Comparison of ENCODE assay signal across 18 cellular contexts in genomic region chr1:216705686-216706085, GRCh38. TPM values are rescaled to one million over a fixed set of nuclear protein-coding genes. Genes with fewer than 3 reads are reported as not detected.
DNase-seq lines count a peak whose midpoint lies in the region; ATAC-seq and TF ChIP-seq lines count a peak whose summit lies in the region.
"Had no signal": no experiment of that assay in that cellular context is flagged by ENCODE, and none has a peak within 500 bp of the region (broad histone marks: within the 10 kb centered on the region; RNA-seq: fewer than 3 reads in every experiment).

No MANE protein-coding gene starts in this region.

- no peaks in the 10 kb centered on the region for H3K36me3 ChIP-seq in SK-N-SH (replicated peaks in 1 of 2; ENCODE audit: control insufficient read depth in 1 of 2, insufficient read depth in 2 of 2, low read length in 1 of 2)

- H2AFZ ChIP-seq in SK-N-SH (ENCODE audit: low read depth) = no peak overlapping the region

- H4K20me1 ChIP-seq in SK-N-SH (ENCODE audit: insufficient read depth) = no peaks in the 10 kb centered on the region

- TF ChIP-seq RAD21 in SK-N-SH (IDR thresholded peaks at IDR 0.05; ENCODE audit: low read length) = no peak; the same call in 1 of the 2 replicates

- ATAC-seq in SK-N-SH treated with all-trans-retinoic acid at 6 μM for 48 hours = no peak
- ATAC-seq: A549; naive thymus-derived CD8-positive, alpha-beta T cell had no signal

- WGBS in SK-N-SH (ENCODE audit: low lambda C conversion rate) = 71% methylated on average over 4 of the region's 4 CpGs

- peak; percentile 19 for DNase-seq in SK-N-SH
- peak; percentile 92 for DNase-seq in NCI-H2171 (lab: John Stamatoyannopoulos, UW)
- peak; percentile 88 to 94 for DNase-seq in SHP77 (lab: John Stamatoyannopoulos, UW)
- peak; percentile 45 for DNase-seq in ureter (ENCODE audit: low spot score)
- DNase-seq in kidney tubule cell (ENCODE audit: low spot score) = no peak
- DNase-seq in activated effector memory CD4-positive, alpha-beta T cell treated with Interleukin-2 at 50 U/mL for 16 hours = no peak
- DNase-seq in germinal center (ENCODE audit: low spot score) = no peak
- DNase-seq: activated CD4-positive, CD25-positive, alpha-beta regulatory T cell; activated CD8-positive, alpha-beta memory T cell treated with anti-CD3 and anti-CD28 coated beads, Interleukin-2, amount 50 U/mL, for 4 hours; activated naive CD4-positive, alpha-beta T cell treated with Interleukin-2 at 50 U/mL for 16 hours; CD4-positive, alpha-beta T cell; KG1; naive thymus-derived CD8-positive, alpha-beta T cell; NCI-H187 treated with DMSO at 0.1 percent for 48 hours had no signal

- H3K9me2 ChIP-seq in SK-N-SH = no peaks in the 10 kb centered on the region

- H3K79me2 ChIP-seq in SK-N-SH (ENCODE audit: insufficient read depth) = no peaks in the 10 kb centered on the region

- no peaks in the 10 kb centered on the region for H3K27me3 ChIP-seq in SK-N-SH (ENCODE audit: insufficient read depth)

- no peak for TF ChIP-seq CTCF in SK-N-SH (IDR thresholded peaks at IDR 0.05)

- POLR2A ChIA-PET in SK-N-SH (lab: Yijun Ruan, JAX) = interaction anchor here (0.7 kb wide), 1 partner anchor 684 kb away, joined by 3 read pairs; no protein-coding TSS in a partner anchor

- H3K4me1 ChIP-seq in SK-N-SH (ENCODE audit: control insufficient read depth in 1 of 2, insufficient read depth in 2 of 2, low read depth in 1 of 2, low read length in 1 of 2) = peaks cover 0 to 17% of the 10 kb centered on the region in 2 experiments; a peak in 2 of 4 replicates
- H3K4me1 ChIP-seq: A549 had no signal

- H3K27ac ChIP-seq in SK-N-SH (ENCODE audit: low read depth in 2 of 2, low read length in 1 of 2) = no peak overlapping the region; a peak in 1 of 4 replicates
- H3K27ac ChIP-seq: A549 had no signal

- CTCF ChIA-PET in SK-N-SH (lab: Yijun Ruan, JAX) = interaction anchor here (1.1 to 1.8 kb wide), 3 partner anchors 12 to 104 kb away, joined by 3 to 4 read pairs (median 4); no protein-coding TSS in a partner anchor

- H3K9ac ChIP-seq in SK-N-SH = no peak overlapping the region

- no peaks in the 10 kb centered on the region for H3K9me3 ChIP-seq in SK-N-SH
- H3K9me3 ChIP-seq: A549 had no signal

- no peak for TF ChIP-seq EP300 in SK-N-SH (IDR thresholded peaks at IDR 0.05; ENCODE audit: borderline replicate concordance in 1 of 2, low read depth in 1 of 2, low read length in 1 of 2)

- H3F3A ChIP-seq in SK-N-SH (replicated peaks; ENCODE audit: insufficient read depth) = no peaks in the 10 kb centered on the region

- H3K4me2 ChIP-seq in SK-N-SH = no peak overlapping the region
- H3K4me2 ChIP-seq: A549 had no signal

- H3K4me3 ChIP-seq in SK-N-SH (ENCODE audit: low read depth in 2 of 2, low read length in 1 of 2) = no peak overlapping the region
- H3K4me3 ChIP-seq: A549, lung had no signal

TF ChIP-seq in SK-N-SH, 30 proteins besides CTCF, POLR2A, EP300 and RAD21 (continues in another document):
- TF ChIP-seq JUND (IDR thresholded peaks at IDR 0.05) = no peak
- TF ChIP-seq, protein P1, sequence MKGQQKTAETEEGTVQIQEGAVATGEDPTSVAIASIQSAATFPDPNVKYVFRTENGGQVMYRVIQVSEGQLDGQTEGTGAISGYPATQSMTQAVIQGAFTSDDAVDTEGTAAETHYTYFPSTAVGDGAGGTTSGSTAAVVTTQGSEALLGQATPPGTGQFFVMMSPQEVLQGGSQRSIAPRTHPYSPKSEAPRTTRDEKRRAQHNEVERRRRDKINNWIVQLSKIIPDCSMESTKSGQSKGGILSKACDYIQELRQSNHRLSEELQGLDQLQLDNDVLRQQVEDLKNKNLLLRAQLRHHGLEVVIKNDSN (IDR thresholded peaks at IDR 0.05; ENCODE audit: borderline replicate concordance, low read depth) = no peak
- TF ChIP-seq GABPA (IDR thresholded peaks at IDR 0.05; ENCODE audit: low read depth) = no peak
- no peak for TF ChIP-seq EZH2phosphoT487 (IDR thresholded peaks at IDR 0.05; ENCODE audit: borderline replicate concordance, low read depth)
- no peak for TF ChIP-seq ELF1 (IDR thresholded peaks at IDR 0.05)
- TF ChIP-seq POLR2AphosphoS5 (IDR thresholded peaks at IDR 0.05; ENCODE audit: low read depth, low read length) = no peak
- TF ChIP-seq, protein P2, sequence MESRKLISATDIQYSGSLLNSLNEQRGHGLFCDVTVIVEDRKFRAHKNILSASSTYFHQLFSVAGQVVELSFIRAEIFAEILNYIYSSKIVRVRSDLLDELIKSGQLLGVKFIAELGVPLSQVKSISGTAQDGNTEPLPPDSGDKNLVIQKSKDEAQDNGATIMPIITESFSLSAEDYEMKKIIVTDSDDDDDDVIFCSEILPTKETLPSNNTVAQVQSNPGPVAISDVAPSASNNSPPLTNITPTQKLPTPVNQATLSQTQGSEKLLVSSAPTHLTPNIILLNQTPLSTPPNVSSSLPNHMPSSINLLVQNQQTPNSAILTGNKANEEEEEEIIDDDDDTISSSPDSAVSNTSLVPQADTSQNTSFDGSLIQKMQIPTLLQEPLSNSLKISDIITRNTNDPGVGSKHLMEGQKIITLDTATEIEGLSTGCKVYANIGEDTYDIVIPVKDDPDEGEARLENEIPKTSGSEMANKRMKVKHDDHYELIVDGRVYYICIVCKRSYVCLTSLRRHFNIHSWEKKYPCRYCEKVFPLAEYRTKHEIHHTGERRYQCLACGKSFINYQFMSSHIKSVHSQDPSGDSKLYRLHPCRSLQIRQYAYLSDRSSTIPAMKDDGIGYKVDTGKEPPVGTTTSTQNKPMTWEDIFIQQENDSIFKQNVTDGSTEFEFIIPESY (IDR thresholded peaks at IDR 0.05; ENCODE audit: borderline replicate concordance, low read depth) = no peak
- no peak for TF ChIP-seq RFX5 (IDR thresholded peaks at IDR 0.05; ENCODE audit: low read length)

TF ChIP-seq in SK-N-SH treated with all-trans-retinoic acid at 6 μM for 48 hours, 23 proteins besides CTCF, POLR2A, EP300 and RAD21:
- TF ChIP-seq CSDC2 (CRISPR knock-in tag; IDR thresholded peaks at IDR 0.05) (no peak), TOX (CRISPR knock-in tag; IDR thresholded peaks at IDR 0.05; ENCODE audit: borderline replicate concordance) (no peak), GLIS3 (CRISPR knock-in tag; IDR thresholded peaks at IDR 0.05) (no peak), ISL1 (CRISPR knock-in tag; IDR thresholded peaks at IDR 0.05) (no peak), ZNF8 (CRISPR knock-in tag; IDR thresholded peaks at IDR 0.05) (no peak), TSHZ2 (CRISPR knock-in tag; IDR thresholded peaks at IDR 0.05) (no peak)
- TF ChIP-seq, protein P3, sequence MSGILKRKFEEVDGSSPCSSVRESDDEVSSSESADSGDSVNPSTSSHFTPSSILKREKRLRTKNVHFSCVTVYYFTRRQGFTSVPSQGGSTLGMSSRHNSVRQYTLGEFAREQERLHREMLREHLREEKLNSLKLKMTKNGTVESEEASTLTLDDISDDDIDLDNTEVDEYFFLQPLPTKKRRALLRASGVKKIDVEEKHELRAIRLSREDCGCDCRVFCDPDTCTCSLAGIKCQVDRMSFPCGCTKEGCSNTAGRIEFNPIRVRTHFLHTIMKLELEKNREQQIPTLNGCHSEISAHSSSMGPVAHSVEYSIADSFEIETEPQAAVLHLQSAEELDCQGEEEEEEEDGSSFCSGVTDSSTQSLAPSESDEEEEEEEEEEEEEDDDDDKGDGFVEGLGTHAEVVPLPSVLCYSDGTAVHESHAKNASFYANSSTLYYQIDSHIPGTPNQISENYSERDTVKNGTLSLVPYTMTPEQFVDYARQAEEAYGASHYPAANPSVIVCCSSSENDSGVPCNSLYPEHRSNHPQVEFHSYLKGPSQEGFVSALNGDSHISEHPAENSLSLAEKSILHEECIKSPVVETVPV (CRISPR knock-in tag; IDR thresholded peaks at IDR 0.05) = no peak

RNA-seq across cellular contexts. Expression of gene ESRRG, which starts 17.5 kb away (rescaled TPM):
- 0.26 and 0.57 TPM in 2 replicates for polyA plus RNA-seq in SK-N-SH (2012; rRNA removed)
- 0.81 and 1.3 TPM in 2 replicates for polyA plus RNA-seq in SK-N-SH (2012; cell fraction: cytosol; rRNA removed)
- polyA plus RNA-seq in SK-N-SH (2012; cell fraction: nucleus; rRNA removed) = 0.35 and 0.67 TPM in 2 replicates
- total RNA-seq in ureter = 6.8 TPM
- total RNA-seq: CD4-positive, alpha-beta T cell; naive thymus-derived CD8-positive, alpha-beta T cell; T-helper 1 cell treated with Interleukin-12 subunit alpha and Interleukin-12 subunit beta and Interleukin-4 antibody, amounts not matched to agents 30 ng/mL and 1 ng/mL, for 36 hours had no signal
- polyA plus RNA-seq: naive thymus-derived CD8-positive, alpha-beta T cell had no signal

Comparison
In these comparisons a context has a peak if more than half of its experiments do, and no peak if none do; other contexts are left out.
1. DNase-seq: peak in SK-N-SH (single experiment), NCI-H2171 (single experiment), SHP77 (2 of 2) and ureter (single experiment); none in kidney tubule cell (single experiment), activated effector memory CD4-positive, alpha-beta T cell treated with Interleukin-2 at 50 U/mL for 16 hours (single experiment) and germinal center (single experiment).